ENCODE assay signal across 8 cellular contexts in the genomic region with DNA sequence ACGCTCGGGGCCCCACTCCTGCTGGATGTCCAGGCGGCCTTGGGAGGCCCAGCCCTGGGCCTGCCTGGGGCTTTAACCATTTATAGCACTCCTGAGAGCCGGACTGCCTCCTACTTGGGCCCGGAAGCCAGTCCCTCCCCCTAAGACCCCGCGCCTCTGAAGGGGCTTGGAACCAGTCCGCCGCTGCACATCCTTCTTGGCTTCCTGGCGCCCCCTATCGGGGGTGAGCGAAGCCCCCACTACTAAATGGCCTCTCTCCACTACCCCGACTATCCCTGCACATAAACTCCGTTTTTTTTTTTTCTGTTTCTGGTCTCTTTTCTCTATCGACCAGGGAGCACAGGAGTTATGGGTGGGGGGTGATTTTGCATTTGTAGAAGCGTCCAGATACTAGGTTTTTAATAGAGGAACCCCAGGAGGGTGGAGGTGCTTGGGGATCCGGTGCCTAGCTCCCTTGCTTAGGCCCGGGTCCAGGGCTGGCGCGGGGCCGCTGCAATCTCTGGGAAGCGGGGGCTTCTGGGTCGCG. TPM values are rescaled to one million over a fixed set of nuclear protein-coding genes. Genes with fewer than 3 reads are reported as not detected.
DNase-seq lines count a peak whose midpoint lies in the region; ATAC-seq, FAIRE-seq and TF ChIP-seq lines count a peak whose summit lies in the region.

No MANE protein-coding gene starts in this region.

- H2AFZ ChIP-seq in endothelial cell of umbilical vein (ENCODE audit: low read depth, low read length) = peak overlapping the region; percentile 80

- no peaks in the 10 kb centered on the region for H4K20me1 ChIP-seq in endothelial cell of umbilical vein (replicated peaks; ENCODE audit: control insufficient read depth, extremely low read depth, insufficient read depth, low read length)

- peak overlapping the region; percentile 77 for H3K4me2 ChIP-seq in endothelial cell of umbilical vein (ENCODE audit: insufficient read depth, low read length)

- H3K4me3 Mint-ChIP-seq in T-helper 1 cell treated with Interleukin-12 subunit alpha and Interleukin-12 subunit beta and Interleukin-4 antibody, amounts not matched to agents 30 μg/mL and 1 μg/mL, for 36 hours = peak overlapping the region; percentile 91
- peak overlapping the region; percentile 33 to 89 (median 60) for H3K4me3 Mint-ChIP-seq in naive thymus-derived CD4-positive, alpha-beta T cell

- H3K27me3 ChIP-seq in H7 (ENCODE audit: control insufficient read depth, insufficient read depth, low read length) (peaks cover 89% of the 10 kb centered on the region), endothelial cell of umbilical vein (ENCODE audit: control insufficient read depth in 2 of 2, insufficient read depth in 2 of 2, low read length in 2 of 2) (peaks cover 19 to 25% of the 10 kb centered on the region in 2 experiments)
- H3K27me3 ChIP-seq in naive thymus-derived CD4-positive, alpha-beta T cell (ENCODE audit: control insufficient read depth in 2 of 2, insufficient read depth in 2 of 2, low read length in 2 of 2) = peaks cover 15 to 39% of the 10 kb centered on the region in 2 donors

- no peak for TF ChIP-seq POLR2A in endothelial cell of umbilical vein (IDR thresholded peaks at IDR 0.05; ENCODE audit: low read depth, low read length)

- no peaks in the 10 kb centered on the region for H3K9me3 ChIP-seq in endothelial cell of umbilical vein (replicated peaks; ENCODE audit: control insufficient read depth, insufficient read depth, low read length)
- H3K9me3 ChIP-seq in naive thymus-derived CD4-positive, alpha-beta T cell (ENCODE audit: control insufficient read depth in 2 of 3, low read length in 3 of 3) = no peaks in the 10 kb centered on the region

- dilution Hi-C loops in endothelial cell of umbilical vein (cut with MboI; ENCODE audit: extremely low pct_ligation_motif_present, low sequenced_read_pairs) = no loop called here

- no peak for ATAC-seq in naive thymus-derived CD4-positive, alpha-beta T cell
- ATAC-seq in HG03571 (IDR thresholded peaks at IDR 0.05; ENCODE audit: unreplicated experiment) (no peak), HG03565 (IDR thresholded peaks at IDR 0.05; ENCODE audit: unreplicated experiment) (no peak)

- peaks cover 15% of the 10 kb centered on the region for H3K27me3 Mint-ChIP-seq in T-helper 1 cell treated with Interleukin-12 subunit alpha and Interleukin-12 subunit beta and Interleukin-4 antibody, amounts not matched to agents 30 μg/mL and 1 μg/mL, for 36 hours (ENCODE audit: low read depth)
- H3K27me3 Mint-ChIP-seq in naive thymus-derived CD4-positive, alpha-beta T cell = peaks cover 19 to 69% (median 64%) of the 10 kb centered on the region in 5 donors

- H3K9me1 ChIP-seq in endothelial cell of umbilical vein (replicated peaks; ENCODE audit: control insufficient read depth, extremely low read depth, insufficient read depth, low read length) = no peaks in the 10 kb centered on the region

- no TSS peak for BruUV-seq in endothelial cell of umbilical vein (replicated peaks; lab: Mats Ljungman, UMichigan)

- peak; percentile 28 for FAIRE-seq in endothelial cell of umbilical vein (lab: Jason Lieb, UNC)

- peak; percentile 61 for TF ChIP-seq CTCF in AG10803 (conservative IDR thresholded peaks at IDR 0.05; ENCODE audit: low read length)
- TF ChIP-seq CTCF in endothelial cell of umbilical vein (IDR thresholded peaks at IDR 0.05; ENCODE audit: extremely low read depth in 1 of 2, insufficient read depth in 1 of 2, low read depth in 1 of 2, low read length in 2 of 2) = peak; percentile 58 to 78

- H3K27ac Mint-ChIP-seq in T-helper 1 cell treated with Interleukin-12 subunit alpha and Interleukin-12 subunit beta and Interleukin-4 antibody, amounts not matched to agents 30 μg/mL and 1 μg/mL, for 36 hours = peak overlapping the region; percentile 94
- H3K27ac Mint-ChIP-seq in naive thymus-derived CD4-positive, alpha-beta T cell = peak overlapping the region in 1 of 9 donors; percentile 94

- CTCF ChIA-PET in endothelial cell of umbilical vein (lab: Charles Lee) = interaction anchor here (1.0 to 4.2 kb wide), 10 partner anchors 9 to 216 kb away, joined by 4 to 29 read pairs (median 8); partner anchors contain the start of genes EXOC3L1, FBXL8, MATCAP1 and TRADD
- CTCF ChIA-PET in naive thymus-derived CD4-positive, alpha-beta T cell (lab: Charles Lee) = interaction anchor here (0.7 to 1.3 kb wide), 4 partner anchors 10 to 213 kb away, joined by 3 to 5 read pairs (median 4); partner anchors contain the start of genes FBXL8 and TRADD

- DNase-seq in AG10803 (ENCODE audit: low read depth) = no peak
- peak; percentile 92 for DNase-seq in H7
- peak; percentile 35 for DNase-seq in endothelial cell of umbilical vein (ENCODE audit: low read depth, low spot score)
- DNase-seq in naive thymus-derived CD4-positive, alpha-beta T cell = peak in 1 of 9 donors; percentile 62
- no peak for DNase-seq in hepatic stellate cell (ENCODE audit: low spot score)

- peak overlapping the region; percentile 65 for H3K4me3 ChIP-seq in AG10803 (ENCODE audit: low read length)
- H3K4me3 ChIP-seq in H7 (ENCODE audit: insufficient read depth, low read depth, low read length) = peak overlapping the region; percentile 44
- H3K4me3 ChIP-seq in endothelial cell of umbilical vein (replicated peaks in 1 of 3; ENCODE audit: insufficient read depth in 1 of 3, low read depth in 1 of 3, low read length in 3 of 3) = peak overlapping the region; percentile 29 to 50 (median 34)
- no peak overlapping the region for H3K4me3 ChIP-seq in naive thymus-derived CD4-positive, alpha-beta T cell (ENCODE audit: low read length)

- peaks cover 55% of the 10 kb centered on the region for H3K4me1 Mint-ChIP-seq in T-helper 1 cell treated with Interleukin-12 subunit alpha and Interleukin-12 subunit beta and Interleukin-4 antibody, amounts not matched to agents 30 μg/mL and 1 μg/mL, for 36 hours (ENCODE audit: low read depth)
- peaks cover 10 to 77% (median 33%) of the 10 kb centered on the region in 7 donors for H3K4me1 Mint-ChIP-seq in naive thymus-derived CD4-positive, alpha-beta T cell

- peaks cover 24% of the 10 kb centered on the region for H3K4me1 ChIP-seq in endothelial cell of umbilical vein (ENCODE audit: control insufficient read depth, extremely low read depth, insufficient read depth, low read length)
- H3K4me1 ChIP-seq in naive thymus-derived CD4-positive, alpha-beta T cell (ENCODE audit: control insufficient read depth in 2 of 2, insufficient read depth in 2 of 2, low read length in 2 of 2) = peaks cover 21 to 34% of the 10 kb centered on the region in 2 donors

- no peaks in the 10 kb centered on the region for H3K79me2 ChIP-seq in endothelial cell of umbilical vein (ENCODE audit: control insufficient read depth, insufficient read depth, low read length)

- H3K9ac ChIP-seq in endothelial cell of umbilical vein (replicated peaks; ENCODE audit: extremely low read depth, insufficient read depth, low read length) = peak overlapping the region; percentile 53

- H3K27ac ChIP-seq in endothelial cell of umbilical vein (ENCODE audit: insufficient read depth, low read depth, low read length) = peak overlapping the region; percentile 41
- H3K27ac ChIP-seq in naive thymus-derived CD4-positive, alpha-beta T cell (ENCODE audit: low read depth, low read length) = no peak overlapping the region

- intact Hi-C loops in endothelial cell of umbilical vein (cut with micrococcal nuclease) = no loop called here
- intact Hi-C loops in naive thymus-derived CD4-positive, alpha-beta T cell (cut with micrococcal nuclease) = loop anchor here in 1 of 2 donors (1.0 kb wide), 1 partner anchor 8 kb away; no protein-coding TSS in a partner anchor

- H3K9me3 Mint-ChIP-seq in T-helper 1 cell treated with Interleukin-12 subunit alpha and Interleukin-12 subunit beta and Interleukin-4 antibody, amounts not matched to agents 30 μg/mL and 1 μg/mL, for 36 hours = no peaks in the 10 kb centered on the region
- no peaks in the 10 kb centered on the region for H3K9me3 Mint-ChIP-seq in naive thymus-derived CD4-positive, alpha-beta T cell

- POLR2A ChIA-PET in endothelial cell of umbilical vein (lab: Charles Lee) = interaction anchor here (1.0 to 1.2 kb wide), 2 partner anchors 9 to 10 kb away, joined by 3 to 6 read pairs; partner anchors contain the start of genes FBXL8 and TRADD
- POLR2A ChIA-PET in naive thymus-derived CD4-positive, alpha-beta T cell (lab: Charles Lee) = interaction anchor here (1.0 to 1.6 kb wide), 2 partner anchors 75 to 150 kb away, joined by 3 to 5 read pairs; no protein-coding TSS in a partner anchor

- H3K36me3 ChIP-seq in H7 (replicated peaks; ENCODE audit: control insufficient read depth, insufficient read depth, low read length) (no peaks in the 10 kb centered on the region), endothelial cell of umbilical vein (ENCODE audit: control insufficient read depth in 2 of 2, extremely low read depth in 1 of 2, insufficient read depth in 2 of 2, low read length in 2 of 2) (no peaks in the 10 kb centered on the region)
- H3K36me3 ChIP-seq in naive thymus-derived CD4-positive, alpha-beta T cell (ENCODE audit: control insufficient read depth in 2 of 3, insufficient read depth in 3 of 3, low read length in 3 of 3) = no peaks in the 10 kb centered on the region

- peaks cover 33% of the 10 kb centered on the region for H3K36me3 Mint-ChIP-seq in T-helper 1 cell treated with Interleukin-12 subunit alpha and Interleukin-12 subunit beta and Interleukin-4 antibody, amounts not matched to agents 30 μg/mL and 1 μg/mL, for 36 hours (ENCODE audit: low read depth)
- peaks cover 0 to 38% (median 0%) of the 10 kb centered on the region in 5 donors for H3K36me3 Mint-ChIP-seq in naive thymus-derived CD4-positive, alpha-beta T cell

RNA-seq across cellular contexts. Expression of gene NOL3, which starts 0.6 kb away (rescaled TPM):
- 5.3 and 7.4 TPM in 2 replicates for total RNA-seq in H7 (2014; rRNA removed; shearing (Covaris generic))
- 14.4 and 19.4 TPM in 2 replicates for total RNA-seq in endothelial cell of umbilical vein
- 16.0 and 19.2 TPM in 2 replicates for polyA plus RNA-seq in endothelial cell of umbilical vein
- 10.4 and 14.4 TPM in 2 replicates for polyA plus RNA-seq in endothelial cell of umbilical vein (2011; cell fraction: cytosol; rRNA removed)
- polyA plus RNA-seq in endothelial cell of umbilical vein (2011; cell fraction: nucleus; rRNA removed) = 28.5 and 29.4 TPM in 2 replicates
- 9.2 and 12.4 TPM in 2 replicates for polyA plus RNA-seq in endothelial cell of umbilical vein (2012)
- polyA minus RNA-seq in endothelial cell of umbilical vein = 7.3 and 9.2 TPM in 2 replicates
- 18.3 TPM for polyA minus RNA-seq in endothelial cell of umbilical vein (2011; cell fraction: cytosol; rRNA and poly(A)+ RNA removed)
- polyA minus RNA-seq in endothelial cell of umbilical vein (2011; cell fraction: nucleus; rRNA and poly(A)+ RNA removed) = 4.4 and 5.7 TPM in 2 replicates
- total RNA-seq in naive thymus-derived CD4-positive, alpha-beta T cell = 10 to 100 TPM in 1 of 5 experiments, 1 to 10 TPM in 3, under 1 TPM in 1; 0.89 to 66.0 (median 1.8) TPM
- not detected for polyA plus RNA-seq in naive thymus-derived CD4-positive, alpha-beta T cell

RNA-seq across cellular contexts. Expression of gene HSF4, which starts 5.2 kb away (rescaled TPM):
- 1.6 and 4.0 TPM in 2 replicates for total RNA-seq in H7 (2014; rRNA removed; shearing (Covaris generic))
- 4.7 and 5.5 TPM in 2 replicates for total RNA-seq in endothelial cell of umbilical vein
- 4.8 and 7.9 TPM in 2 replicates for polyA plus RNA-seq in endothelial cell of umbilical vein
- 0.41 and 0.61 TPM in 2 replicates for polyA plus RNA-seq in endothelial cell of umbilical vein (2011; cell fraction: cytosol; rRNA removed)
- 54.5 and 61.7 TPM in 2 replicates for polyA plus RNA-seq in endothelial cell of umbilical vein (2011; cell fraction: nucleus; rRNA removed)
- 2.7 and 9.2 TPM in 2 replicates for polyA plus RNA-seq in endothelial cell of umbilical vein (2012)
- 0.49 and 3.3 TPM in 2 replicates for polyA minus RNA-seq in endothelial cell of umbilical vein
- 2.7 TPM for polyA minus RNA-seq in endothelial cell of umbilical vein (2011; cell fraction: cytosol; rRNA and poly(A)+ RNA removed)
- 3.3 and 13.7 TPM in 2 replicates for polyA minus RNA-seq in endothelial cell of umbilical vein (2011; cell fraction: nucleus; rRNA and poly(A)+ RNA removed)
- 100 to 1,000 TPM in 1 of 5 experiments, 10 to 100 TPM in 2, 1 to 10 TPM in 2; 9.9 to 150 (median 15.5) TPM for total RNA-seq in naive thymus-derived CD4-positive, alpha-beta T cell
- polyA plus RNA-seq in naive thymus-derived CD4-positive, alpha-beta T cell = not detected

RNA-seq across cellular contexts. Expression of gene FBXL8, which starts 9.9 kb away (rescaled TPM):
- total RNA-seq in H7 (2014; rRNA removed; shearing (Covaris generic)) = 0.67 and 0.73 TPM in 2 replicates
- 5.4 and 7.0 TPM in 2 replicates for total RNA-seq in endothelial cell of umbilical vein
- 7.4 and 12.8 TPM in 2 replicates for polyA plus RNA-seq in endothelial cell of umbilical vein
- 2.3 and 3.7 TPM in 2 replicates for polyA plus RNA-seq in endothelial cell of umbilical vein (2011; cell fraction: cytosol; rRNA removed)
- polyA plus RNA-seq in endothelial cell of umbilical vein (2011; cell fraction: nucleus; rRNA removed) = 23.9 and 29.6 TPM in 2 replicates
- 2.9 and 4.3 TPM in 2 replicates for polyA plus RNA-seq in endothelial cell of umbilical vein (2012)
- polyA minus RNA-seq in endothelial cell of umbilical vein = 2.4 and 3.6 TPM in 2 replicates
- polyA minus RNA-seq in endothelial cell of umbilical vein (2011; cell fraction: cytosol; rRNA and poly(A)+ RNA removed) = 4.7 TPM
- polyA minus RNA-seq in endothelial cell of umbilical vein (2011; cell fraction: nucleus; rRNA and poly(A)+ RNA removed) = 2.4 and 10.0 TPM in 2 replicates
- 10 to 100 TPM in 2 of 5 experiments, 1 to 10 TPM in 3; 8.7 to 84.7 (median 9.7) TPM for total RNA-seq in naive thymus-derived CD4-positive, alpha-beta T cell
- 1 to 10 TPM; 5.2 to 7.8 TPM for polyA plus RNA-seq in naive thymus-derived CD4-positive, alpha-beta T cell

RNA-seq across cellular contexts. Expression of gene TRADD, which starts 10.0 kb away (rescaled TPM):
- 1.3 and 1.8 TPM in 2 replicates for total RNA-seq in H7 (2014; rRNA removed; shearing (Covaris generic))
- total RNA-seq in endothelial cell of umbilical vein = 15.2 and 17.4 TPM in 2 replicates
- 22.6 and 23.3 TPM in 2 replicates for polyA plus RNA-seq in endothelial cell of umbilical vein
- polyA plus RNA-seq in endothelial cell of umbilical vein (2011; cell fraction: cytosol; rRNA removed) = 11.2 and 16.3 TPM in 2 replicates
- polyA plus RNA-seq in endothelial cell of umbilical vein (2011; cell fraction: nucleus; rRNA removed) = 16.4 and 19.0 TPM in 2 replicates
- 12.3 and 21.4 TPM in 2 replicates for polyA plus RNA-seq in endothelial cell of umbilical vein (2012)
- polyA minus RNA-seq in endothelial cell of umbilical vein = 5.5 and 5.9 TPM in 2 replicates
- 3.2 TPM for polyA minus RNA-seq in endothelial cell of umbilical vein (2011; cell fraction: cytosol; rRNA and poly(A)+ RNA removed)
- polyA minus RNA-seq in endothelial cell of umbilical vein (2011; cell fraction: nucleus; rRNA and poly(A)+ RNA removed) = 3.7 and 4.8 TPM in 2 replicates
- total RNA-seq in naive thymus-derived CD4-positive, alpha-beta T cell = 10 to 100 TPM; 47.0 to 92.8 (median 52.8) TPM
- 10 to 100 TPM; 69.8 to 71.1 TPM for polyA plus RNA-seq in naive thymus-derived CD4-positive, alpha-beta T cell

RNA-seq across cellular contexts. Expression of gene MATCAP1, which starts 14.1 kb away (rescaled TPM):
- 16.2 and 18.9 TPM in 2 replicates for total RNA-seq in H7 (2014; rRNA removed; shearing (Covaris generic))
- total RNA-seq in endothelial cell of umbilical vein = 45.8 and 53.3 TPM in 2 replicates
- 44.5 and 49.0 TPM in 2 replicates for polyA plus RNA-seq in endothelial cell of umbilical vein
- polyA plus RNA-seq in endothelial cell of umbilical vein (2011; cell fraction: cytosol; rRNA removed) = 12.9 and 20.9 TPM in 2 replicates
- 210 and 217 TPM in 2 replicates for polyA plus RNA-seq in endothelial cell of umbilical vein (2011; cell fraction: nucleus; rRNA removed)
- 32.0 and 48.1 TPM in 2 replicates for polyA plus RNA-seq in endothelial cell of umbilical vein (2012)
- 39.9 and 52.2 TPM in 2 replicates for polyA minus RNA-seq in endothelial cell of umbilical vein
- polyA minus RNA-seq in endothelial cell of umbilical vein (2011; cell fraction: cytosol; rRNA and poly(A)+ RNA removed) = 2.5 TPM
- polyA minus RNA-seq in endothelial cell of umbilical vein (2011; cell fraction: nucleus; rRNA and poly(A)+ RNA removed) = 49.8 and 58.9 TPM in 2 replicates
- 10 to 100 TPM in 3 of 5 experiments, 1 to 10 TPM in 2; 4.3 to 88.1 (median 11.0) TPM for total RNA-seq in naive thymus-derived CD4-positive, alpha-beta T cell
- under 1 TPM; 0.48 to 0.78 TPM for polyA plus RNA-seq in naive thymus-derived CD4-positive, alpha-beta T cell

Comparison
In these comparisons a context has a peak if more than half of its experiments do, and no peak if none do; other contexts are left out.
1. DNase-seq: peak in H7 (single experiment) and endothelial cell of umbilical vein (single experiment); none in AG10803 (single experiment) and hepatic stellate cell (single experiment).